8 cellular contexts compared by ENCODE assay signal in genomic region chr19:13774217-13775191, GRCh38. TPM values are rescaled to one million over a fixed set of nuclear protein-coding genes. Genes with fewer than 3 reads are reported as not detected.
A peak's percentile ranks its signal among the peaks of the same experiment; 100 is the strongest.
DNase-seq lines count a peak whose midpoint lies in the region; ATAC-seq and TF ChIP-seq lines count a peak whose summit lies in the region.

C19orf53 (plus strand) TSS chr19:13774456; CDS start chr19:13774478, 22 bp downstream.

- TF ChIP-seq CTCF in left ventricle myocardium inferior (IDR thresholded peaks at IDR 0.05; ENCODE audit: borderline replicate concordance) (no peak), progenitor cell of endocrine pancreas (IDR thresholded peaks at IDR 0.05; ENCODE audit: unreplicated experiment) (no peak)

- H3K36me3 Mint-ChIP-seq in T-helper 17 cell (ENCODE audit: low read depth) (peaks cover 8% of the 10 kb centered on the region), progenitor cell of endocrine pancreas (ENCODE audit: insufficient read depth) (peaks cover 16% of the 10 kb centered on the region)

- peak within 1 kb of the TSS; percentile 100 for H3K4me3 Mint-ChIP-seq in T-helper 17 cell
- H3K4me3 Mint-ChIP-seq in progenitor cell of endocrine pancreas (ENCODE audit: low read depth) = peak within 1 kb of the TSS; percentile 90

- H3K9me3 Mint-ChIP-seq in progenitor cell of endocrine pancreas (ENCODE audit: low read depth) = no peaks in the 10 kb centered on the region

- DNase-seq in NCI-H1694 treated with DMSO at 0.1 percent for 48 hours (lab: John Stamatoyannopoulos, UW) = peak; percentile 70
- peak; percentile 74 to 81 (median 77) for DNase-seq in T-helper 17 cell
- peak; percentile 44 to 97 (median 86) for DNase-seq in amygdala (lab: John Stamatoyannopoulos, UW)
- DNase-seq in left ventricle myocardium inferior = peak; percentile 89
- DNase-seq in progenitor cell of endocrine pancreas (ENCODE audit: low spot score, unreplicated experiment) = peak; percentile 56
- peak; percentile 90 for DNase-seq in ureter (ENCODE audit: low spot score)

- intact Hi-C loops in left ventricle myocardium inferior (cut with micrococcal nuclease) = no loop called here

- no peaks in the 10 kb centered on the region for H3K27me3 ChIP-seq in left ventricle myocardium inferior (ENCODE audit: low read depth)

- H3K27me3 Mint-ChIP-seq in T-helper 17 cell = no peaks in the 10 kb centered on the region
- H3K27me3 Mint-ChIP-seq in progenitor cell of endocrine pancreas = no peaks in the 10 kb centered on the region

- ATAC-seq in HG02885 (IDR thresholded peaks at IDR 0.05; ENCODE audit: poor library complexity, unreplicated experiment) = peak; percentile 94
- peak; percentile 98 for ATAC-seq in T-helper 17 cell

- no peaks in the 10 kb centered on the region for H3K9me3 ChIP-seq in T-helper 17 cell (ENCODE audit: control insufficient read depth, low read length, poor library complexity, severe bottlenecking)
- no peaks in the 10 kb centered on the region for H3K9me3 ChIP-seq in left ventricle myocardium inferior (replicated peaks)

- peaks cover 32% of the 10 kb centered on the region for H3K4me1 ChIP-seq in left ventricle myocardium inferior

- peaks cover 54% of the 10 kb centered on the region for H3K36me3 ChIP-seq in left ventricle myocardium inferior

- peak within 1 kb of the TSS; percentile 90 for H3K27ac ChIP-seq in left ventricle myocardium inferior (replicated peaks)

- peak; percentile 85 for TF ChIP-seq POLR2A in GM15510 (IDR thresholded peaks at IDR 0.05; ENCODE audit: borderline replicate concordance, extremely low read depth, insufficient read length)

- H3K27ac Mint-ChIP-seq in T-helper 17 cell (peak within 1 kb of the TSS; percentile 97), progenitor cell of endocrine pancreas (peak within 1 kb of the TSS; percentile 94)

- H3K4me1 Mint-ChIP-seq in T-helper 17 cell = peaks cover 23% of the 10 kb centered on the region
- peaks cover 18% of the 10 kb centered on the region for H3K4me1 Mint-ChIP-seq in progenitor cell of endocrine pancreas (ENCODE audit: low read depth)

- peak within 1 kb of the TSS; percentile 96 for H3K4me3 ChIP-seq in left ventricle myocardium inferior

RNA-seq across cellular contexts. Expression of gene C19orf53, which starts in this region (rescaled TPM):
- total RNA-seq in T-helper 17 cell = 10 to 100 TPM; 62.4 to 73.0 TPM
- 97.7 TPM for total RNA-seq in left ventricle myocardium inferior
- 78.4 and 90.1 TPM in 2 replicates for total RNA-seq in progenitor cell of endocrine pancreas
- total RNA-seq in ureter = 78.2 TPM

Comparison
In these comparisons a context has a peak if more than half of its experiments do, and no peak if none do; other contexts are left out.
1. Peak in every context shown above with its lines: DNase-seq, ATAC-seq, H3K4me3 ChIP-seq and H3K27ac ChIP-seq.